1 cellular context compared by ENCODE assay signal in genomic region chr9:5876711-5877110, GRCh38.
A peak's percentile ranks its signal among the peaks of the same experiment; 100 is the strongest.
TF ChIP-seq lines count a peak whose summit lies in the region.

No MANE protein-coding gene starts in this region.

TF ChIP-seq in K562, 482 proteins besides CTCF, POLR2A, EP300 and RAD21 (continued from another document):
- TF ChIP-seq ZFP91 (CRISPR knock-in tag; IDR thresholded peaks at IDR 0.05) (no peak), PYGO2 (tag; IDR thresholded peaks at IDR 0.05) (no peak), TBL1XR1 (IDR thresholded peaks at IDR 0.05; ENCODE audit: low read length in 2 of 2) (no peak), TRIM24 (IDR thresholded peaks at IDR 0.05) (0 out of 4 replicates have a peak, but pooled peaks of 1 of the 2 experiments have one; percentile 19), ZNF280A (IDR thresholded peaks at IDR 0.05; ENCODE audit: low read depth, partially characterized antibody) (no peak), NR2C1 (IDR thresholded peaks at IDR 0.05) (peak; percentile 27; the same call in 1 of the 2 replicates), NR2C1 (tag; IDR thresholded peaks at IDR 0.05) (no peak), KAT7 (CRISPR knock-in tag; IDR thresholded peaks at IDR 0.05; ENCODE audit: borderline replicate concordance) (no peak), ETV1 (tag; conservative IDR thresholded peaks at IDR 0.05; ENCODE audit: low read depth) (no peak)
TF ChIP-seq in K562: peak in this region for 10.
